ENCODE assay signal across 16 cellular contexts in the genomic region with DNA sequence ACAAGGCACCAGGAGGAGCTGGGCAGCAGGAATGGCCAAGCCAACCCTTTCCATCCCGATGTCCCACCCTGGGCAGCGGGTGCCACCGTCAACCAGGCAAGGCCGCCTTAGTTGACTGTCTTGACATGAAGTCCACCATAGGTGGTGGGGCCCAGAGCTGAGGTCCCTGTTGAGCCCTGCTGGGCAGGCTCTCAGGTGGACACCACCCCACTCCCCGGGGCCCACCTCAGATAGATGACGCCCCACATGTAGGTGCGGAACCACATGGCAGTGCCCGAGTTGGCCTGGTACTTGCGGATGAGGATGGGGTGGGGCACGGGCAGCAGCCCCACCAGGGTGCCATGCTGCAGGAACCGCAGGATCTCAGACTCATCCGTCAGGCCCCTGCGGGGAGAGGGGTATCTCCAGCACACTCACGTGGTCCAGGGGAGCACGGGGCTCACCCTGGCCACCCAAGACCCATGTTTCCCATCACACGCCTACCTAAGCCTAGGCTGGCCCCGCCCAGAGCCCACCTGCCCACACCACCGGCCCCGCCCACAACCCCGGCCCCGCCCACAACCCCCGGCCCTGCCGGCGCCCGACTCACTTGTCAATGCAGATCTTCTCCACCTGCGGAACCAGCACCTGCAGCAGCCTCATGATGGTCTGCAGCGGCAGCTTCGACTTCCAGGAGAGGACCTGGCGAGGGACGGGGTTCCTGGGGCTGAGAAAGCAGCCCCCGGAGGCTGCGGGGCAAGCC. TPM values are rescaled to one million over a fixed set of nuclear protein-coding genes. Genes with fewer than 3 reads are reported as not detected.
A peak's percentile ranks its signal among the peaks of the same experiment; 100 is the strongest.
DNase-seq lines count a peak whose midpoint lies in the region; ATAC-seq and TF ChIP-seq lines count a peak whose summit lies in the region.
"Had no signal": no experiment of that assay in that cellular context is flagged by ENCODE, and none has a peak within 500 bp of the region (broad histone marks: within the 10 kb centered on the region; RNA-seq: fewer than 3 reads in every experiment).

No MANE protein-coding gene starts in this region.

- no peak for TF ChIP-seq POLR2A in heart left ventricle (IDR thresholded peaks at IDR 0.05)

- DNase-seq in Right ventricle myocardium inferior (ENCODE audit: missing footprints) = peak; percentile 28
- no peak for DNase-seq in Right ventricle myocardium superior
- DNase-seq in WTC11 (ENCODE audit: low spot score) = peak; percentile 84
- peak; percentile 87 for DNase-seq in iPS-NIHi11 (ENCODE audit: low spot score)
- no peak for DNase-seq in heart left ventricle
- DNase-seq: CD8-positive, alpha-beta T cell; COR-L47; DND-41; GDM1 had no signal

- H3K36me3 ChIP-seq in heart left ventricle = peaks cover 0 to 22% (median 0%) of the 10 kb centered on the region in 9 donors

- H3K9me3 Mint-ChIP-seq in WTC11 = no peaks in the 10 kb centered on the region
- H3K9me3 Mint-ChIP-seq: CD8-positive, alpha-beta T cell had no signal

- H3K27ac ChIP-seq in heart left ventricle = no peak overlapping the region
- H3K27ac ChIP-seq: 22Rv1 had no signal

- peaks cover 9% of the 10 kb centered on the region for H3K4me1 Mint-ChIP-seq in WTC11

- no peaks in the 10 kb centered on the region for H3K9me3 ChIP-seq in heart left ventricle

- no peak overlapping the region for H3K27ac Mint-ChIP-seq in WTC11
- H3K27ac Mint-ChIP-seq: CD8-positive, alpha-beta T cell had no signal

- intact Hi-C loops in Right ventricle myocardium inferior (cut with DNase I) = no loop called here
- intact Hi-C loops in Right ventricle myocardium superior (cut with DNase I) = no loop called here
- intact Hi-C loops in heart left ventricle (cut with DNase I) = loop anchor here in 1 of 10 donors (10.0 kb wide), 1 partner anchor 157 kb away; no protein-coding TSS in a partner anchor

- no peak for TF ChIP-seq CTCF in WTC11 (IDR thresholded peaks at IDR 0.05)
- no peak for TF ChIP-seq CTCF in heart left ventricle (IDR thresholded peaks at IDR 0.05)

- 60 to 76% (median 68%) methylated on average over 23 to 32 of the region's 32 CpGs for WGBS in heart left ventricle, 4 donors

- H3K27me3 Mint-ChIP-seq in WTC11 (ENCODE audit: low read depth) = peaks cover 9% of the 10 kb centered on the region

- H3K4me1 ChIP-seq in heart left ventricle = no peaks in the 10 kb centered on the region

- no peak overlapping the region for H3K4me3 ChIP-seq in heart left ventricle
- H3K4me3 ChIP-seq: K562 had no signal

- POLR2A ChIA-PET in WTC11 (lab: Charles Lee) = no interaction called here

- CTCF ChIA-PET in WTC11 (lab: Charles Lee) = interaction anchor here (1.1 to 2.8 kb wide), 4 partner anchors 9 to 29 kb away, joined by 3 to 17 read pairs (median 7); a partner anchor contains a TSS

- ATAC-seq in Right ventricle myocardium inferior = no peak
- no peak for ATAC-seq in Right ventricle myocardium superior (ENCODE audit: poor library complexity)
- peak; percentile 87 for ATAC-seq in WTC11
- ATAC-seq in heart left ventricle = no peak
- no peak for ATAC-seq in HG03342 (IDR thresholded peaks at IDR 0.05; ENCODE audit: unreplicated experiment)
- no peak for ATAC-seq in HG02870 (IDR thresholded peaks at IDR 0.05; ENCODE audit: unreplicated experiment)
- ATAC-seq: CD8-positive, alpha-beta T cell; K562 had no signal

- H3K36me3 Mint-ChIP-seq in WTC11 = no peaks in the 10 kb centered on the region
- H3K36me3 Mint-ChIP-seq: CD14-positive monocyte; CD8-positive, alpha-beta T cell had no signal

- H3K4me3 Mint-ChIP-seq in WTC11 = peak overlapping the region; percentile 38; the same call in 1 of the 2 replicates
- H3K4me3 Mint-ChIP-seq: CD8-positive, alpha-beta T cell had no signal

- H3K27me3 ChIP-seq in heart left ventricle = peaks cover 0 to 3% (median 0%) of the 10 kb centered on the region in 9 donors

TF ChIP-seq in WTC11, 78 proteins besides CTCF, POLR2A, EP300 and RAD21:
- TF ChIP-seq, protein P1, sequence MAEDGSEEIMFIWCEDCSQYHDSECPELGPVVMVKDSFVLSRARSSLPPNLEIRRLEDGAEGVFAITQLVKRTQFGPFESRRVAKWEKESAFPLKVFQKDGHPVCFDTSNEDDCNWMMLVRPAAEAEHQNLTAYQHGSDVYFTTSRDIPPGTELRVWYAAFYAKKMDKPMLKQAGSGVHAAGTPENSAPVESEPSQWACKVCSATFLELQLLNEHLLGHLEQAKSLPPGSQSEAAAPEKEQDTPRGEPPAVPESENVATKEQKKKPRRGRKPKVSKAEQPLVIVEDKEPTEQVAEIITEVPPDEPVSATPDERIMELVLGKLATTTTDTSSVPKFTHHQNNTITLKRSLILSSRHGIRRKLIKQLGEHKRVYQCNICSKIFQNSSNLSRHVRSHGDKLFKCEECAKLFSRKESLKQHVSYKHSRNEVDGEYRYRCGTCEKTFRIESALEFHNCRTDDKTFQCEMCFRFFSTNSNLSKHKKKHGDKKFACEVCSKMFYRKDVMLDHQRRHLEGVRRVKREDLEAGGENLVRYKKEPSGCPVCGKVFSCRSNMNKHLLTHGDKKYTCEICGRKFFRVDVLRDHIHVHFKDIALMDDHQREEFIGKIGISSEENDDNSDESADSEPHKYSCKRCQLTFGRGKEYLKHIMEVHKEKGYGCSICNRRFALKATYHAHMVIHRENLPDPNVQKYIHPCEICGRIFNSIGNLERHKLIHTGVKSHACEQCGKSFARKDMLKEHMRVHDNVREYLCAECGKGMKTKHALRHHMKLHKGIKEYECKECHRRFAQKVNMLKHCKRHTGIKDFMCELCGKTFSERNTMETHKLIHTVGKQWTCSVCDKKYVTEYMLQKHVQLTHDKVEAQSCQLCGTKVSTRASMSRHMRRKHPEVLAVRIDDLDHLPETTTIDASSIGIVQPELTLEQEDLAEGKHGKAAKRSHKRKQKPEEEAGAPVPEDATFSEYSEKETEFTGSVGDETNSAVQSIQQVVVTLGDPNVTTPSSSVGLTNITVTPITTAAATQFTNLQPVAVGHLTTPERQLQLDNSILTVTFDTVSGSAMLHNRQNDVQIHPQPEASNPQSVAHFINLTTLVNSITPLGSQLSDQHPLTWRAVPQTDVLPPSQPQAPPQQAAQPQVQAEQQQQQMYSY (CRISPR knock-in tag; IDR thresholded peaks at IDR 0.05) = peak; percentile 34; the same call in 1 of the 2 replicates
- TF ChIP-seq, protein P2, sequence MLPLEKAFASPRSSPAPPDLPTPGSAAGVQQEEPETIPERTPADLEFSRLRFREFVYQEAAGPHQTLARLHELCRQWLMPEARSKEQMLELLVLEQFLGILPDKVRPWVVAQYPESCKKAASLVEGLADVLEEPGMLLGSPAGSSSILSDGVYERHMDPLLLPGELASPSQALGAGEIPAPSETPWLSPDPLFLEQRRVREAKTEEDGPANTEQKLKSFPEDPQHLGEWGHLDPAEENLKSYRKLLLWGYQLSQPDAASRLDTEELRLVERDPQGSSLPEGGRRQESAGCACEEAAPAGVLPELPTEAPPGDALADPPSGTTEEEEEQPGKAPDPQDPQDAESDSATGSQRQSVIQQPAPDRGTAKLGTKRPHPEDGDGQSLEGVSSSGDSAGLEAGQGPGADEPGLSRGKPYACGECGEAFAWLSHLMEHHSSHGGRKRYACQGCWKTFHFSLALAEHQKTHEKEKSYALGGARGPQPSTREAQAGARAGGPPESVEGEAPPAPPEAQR (CRISPR knock-in tag; IDR thresholded peaks at IDR 0.05) = no peak
- 0 out of 2 replicates have a peak, but pooled peaks have one; percentile 12 for TF ChIP-seq FOXK1 (CRISPR knock-in tag; IDR thresholded peaks at IDR 0.05)

RNA-seq across cellular contexts. Expression of a gene that starts 16.2 kb away (rescaled TPM):
- total RNA-seq in Right ventricle myocardium inferior (not detected), Right ventricle myocardium superior (not detected), WTC11 (2021) (not detected in 3 replicates), heart left ventricle (not detected)
- not detected for polyA plus RNA-seq in heart left ventricle
- total RNA-seq: A673; CD8-positive, alpha-beta T cell; K562 had no signal
- polyA plus RNA-seq: BJ, CD14-positive monocyte, K562 had no signal

RNA-seq across cellular contexts. Expression of a gene that starts 20.7 kb away (rescaled TPM):
- total RNA-seq in Right ventricle myocardium inferior (8.5 TPM), Right ventricle myocardium superior (9.0 TPM), WTC11 (2021) (16.7 to 19.4 TPM (median 19.3 TPM) in 3 replicates), heart left ventricle (10 to 100 TPM in 4 of 9 donors, 1 to 10 TPM in 5; 5.7 to 15.7 (median 9.8) TPM)
- polyA plus RNA-seq in heart left ventricle = 10 to 100 TPM in 1 of 2 donors, 1 to 10 TPM in 1; 6.7 to 10.7 TPM
- polyA plus RNA-seq: CD14-positive monocyte had no signal

RNA-seq across cellular contexts. Expression of a gene that starts 27.8 kb away (rescaled TPM):
- not detected for total RNA-seq in Right ventricle myocardium inferior
- not detected for total RNA-seq in Right ventricle myocardium superior
- total RNA-seq in WTC11 (2021) = not detected in 3 replicates
- not detected for total RNA-seq in heart left ventricle
- not detected for polyA plus RNA-seq in heart left ventricle
- total RNA-seq: A673; CD8-positive, alpha-beta T cell had no signal
- polyA plus RNA-seq: BJ, CD14-positive monocyte had no signal

RNA-seq across cellular contexts. Expression of a gene that starts 28.8 kb away (rescaled TPM):
- total RNA-seq in Right ventricle myocardium inferior (not detected), Right ventricle myocardium superior (not detected), WTC11 (2021) (1.9 to 2.9 TPM (median 2.6 TPM) in 3 replicates), heart left ventricle (not detected)
- polyA plus RNA-seq in heart left ventricle = not detected
- total RNA-seq: A673; CD8-positive, alpha-beta T cell had no signal
- polyA plus RNA-seq: BJ, CD14-positive monocyte had no signal

RNA-seq across cellular contexts. Expression of a gene that starts 35.6 kb away (rescaled TPM):
- total RNA-seq in Right ventricle myocardium inferior (22.1 TPM), Right ventricle myocardium superior (18.4 TPM), WTC11 (2021) (28.6 to 31.3 TPM (median 31.0 TPM) in 3 replicates), heart left ventricle (10 to 100 TPM; 13.0 to 56.4 (median 18.1) TPM)
- polyA plus RNA-seq in heart left ventricle = 10 to 100 TPM; 13.6 to 19.1 TPM
- polyA plus RNA-seq: CD14-positive monocyte had no signal

Comparison
In these comparisons a context has a peak if more than half of its experiments do, and no peak if none do; other contexts are left out.
1. DNase-seq: peak in Right ventricle myocardium inferior (single experiment), WTC11 (single experiment) and iPS-NIHi11 (single experiment); none in Right ventricle myocardium superior (single experiment) and heart left ventricle (0 of 5).